Comparison of ENCODE assay signal across 9 cellular contexts in genomic region chr3:111616417-111617105, GRCh38. TPM values are rescaled to one million over a fixed set of nuclear protein-coding genes. Genes with fewer than 3 reads are reported as not detected.
DNase-seq lines count a peak whose midpoint lies in the region; ATAC-seq, FAIRE-seq and TF ChIP-seq lines count a peak whose summit lies in the region.
"Had no signal": no experiment of that assay in that cellular context is flagged by ENCODE, and none has a peak within 500 bp of the region (broad histone marks: within the 10 kb centered on the region; RNA-seq: fewer than 3 reads in every experiment).

No MANE protein-coding gene starts in this region.

- peak; percentile 16 to 29 (median 20); a peak in 4 of 6 replicates for TF ChIP-seq CTCF in GM12878 (IDR thresholded peaks at IDR 0.05 in 2 of 3, conservative IDR thresholded peaks at IDR 0.05 in 1 of 3; ENCODE audit: control insufficient read depth in 2 of 3, extremely low read depth in 1 of 3, insufficient read depth in 1 of 3, low read depth in 3 of 3, low read length in 3 of 3)

- TF ChIP-seq POLR2A in GM12878 (IDR thresholded peaks at IDR 0.05; ENCODE audit: low read depth, low read length) (no peak), H54 (IDR thresholded peaks at IDR 0.05; ENCODE audit: low read depth, low read length) (no peak)

- RAD21 ChIA-PET in GM12878 (lab: Charles Lee; ENCODE audit: unreplicated experiment), result interaction anchor here (0.5 to 5.0 kb wide), 9 partner anchors 12 to 343 kb away, joined by 3 to 30 read pairs (median 3); partner anchors contain the start of gene CD96

- H3K4me3 ChIP-seq in GM12878, result no peak overlapping the region

- FAIRE-seq in GM12878 (lab: Jason Lieb, UNC) (no peak), H54 (lab: Jason Lieb, UNC) (no peak)

- H2AFZ ChIP-seq in GM12878 (ENCODE audit: control insufficient read depth, low read depth, low read length), result no peak overlapping the region; the same call in 1 of the 2 replicates

- TF ChIP-seq RAD21 in GM12878 (IDR thresholded peaks at IDR 0.05; ENCODE audit: insufficient read depth, low read depth, low read length), result peak; percentile 29

- no peak overlapping the region for H3K9ac ChIP-seq in GM12878 (ENCODE audit: control insufficient read depth, insufficient read depth, low read length)

- no peaks in the 10 kb centered on the region for H3K4me1 ChIP-seq in GM12878 (ENCODE audit: control insufficient read depth, insufficient read depth, low read length)

- in situ Hi-C loops in GM12878 (cut with MboI), result no loop called here

- no peaks in the 10 kb centered on the region for H3K9me3 ChIP-seq in GM12878 (replicated peaks; ENCODE audit: control insufficient read depth, insufficient read depth, low read length)

- no peaks in the 10 kb centered on the region for H4K20me1 ChIP-seq in GM12878 (ENCODE audit: control insufficient read depth, insufficient read depth)

- ATAC-seq in GM18511 (IDR thresholded peaks at IDR 0.05; ENCODE audit: unreplicated experiment) (peak; percentile 88), HG02852 (IDR thresholded peaks at IDR 0.05; ENCODE audit: unreplicated experiment) (peak; percentile 75), GM12878 (peak; percentile 83)

- H3K79me2 ChIP-seq in GM12878 (ENCODE audit: control insufficient read depth, insufficient read depth, low read length), result no peaks in the 10 kb centered on the region

- H3K27me3 ChIP-seq in GM12878 (replicated peaks in 1 of 2; ENCODE audit: control insufficient read depth in 2 of 2, insufficient read depth in 2 of 2, low read length in 1 of 2), result no peaks in the 10 kb centered on the region

- POLR2A ChIA-PET in GM12878 (lab: Charles Lee), result interaction anchor here (0.6 to 1.1 kb wide), 2 partner anchors 14 kb away, joined by 3 to 4 read pairs; no protein-coding TSS in a partner anchor

- CTCF ChIA-PET in GM12878 (lab: Yijun Ruan, JAX), result interaction anchor here (0.6 to 4.9 kb wide), 22 partner anchors 9 to 769 kb away, joined by 3 to 61 read pairs (median 5); partner anchors contain the start of genes CD96 and ZBED2

- H3K36me3 ChIP-seq in GM12878 (ENCODE audit: control insufficient read depth in 2 of 2, insufficient read depth in 2 of 2, low read length in 1 of 2), result no peaks in the 10 kb centered on the region

- no peak for TF ChIP-seq EP300 in GM12878 (IDR thresholded peaks at IDR 0.05; ENCODE audit: borderline replicate concordance in 1 of 2, control insufficient read depth in 1 of 2, low read depth in 2 of 2, low read length in 2 of 2)

- SMC1A ChIA-PET in GM12878 (lab: Charles Lee; ENCODE audit: uncharacterized antibody, unreplicated experiment), result interaction anchor here (1.0 to 4.4 kb wide), 12 partner anchors 8 to 279 kb away, joined by 3 to 41 read pairs (median 5); partner anchors contain the start of gene CD96

- DNase-seq in T follicular helper cell (ENCODE audit: low read depth), result peak; percentile 48
- no peak for DNase-seq in GM12878 (ENCODE audit: low read depth, low spot score)
- peak; percentile 65 to 66 for DNase-seq in stimulated activated CD8-positive, alpha-beta memory T cell treated with anti-CD3 and anti-CD28 coated beads, Interleukin-15, amount 100 ng/mL, for 48 hours (ENCODE audit: low read depth in 2 of 2)
- DNase-seq in GM19240 (ENCODE audit: insufficient read length, low spot score), result no peak
- DNase-seq in NCI-H1930 (lab: John Stamatoyannopoulos, UW), result no peak
- no peak for DNase-seq in H54 (ENCODE audit: insufficient read length, low spot score)

- no TSS peak for BruUV-seq in GM12878 (replicated peaks; lab: Mats Ljungman, UMichigan)

- no peak overlapping the region for H3K4me2 ChIP-seq in GM12878 (ENCODE audit: control insufficient read depth, insufficient read depth)

- no peak overlapping the region for H3K27ac ChIP-seq in GM12878 (ENCODE audit: control insufficient read depth, insufficient read depth)

- intact Hi-C loops in GM12878 (cut with micrococcal nuclease; ENCODE audit: unreplicated experiment), result loop anchor here (1.0 kb wide), 1 partner anchor 38 kb away; no protein-coding TSS in a partner anchor

- 28% methylated on average over 6 of the region's 6 CpGs for WGBS in GM12878 (ENCODE audit: insufficient coverage, insufficient replicate concordance, low lambda C conversion rate, missing lambda C conversion rate)

TF ChIP-seq in GM12878, 131 proteins besides CTCF, POLR2A, EP300 and RAD21:
- TF ChIP-seq EED (IDR thresholded peaks at IDR 0.05; ENCODE audit: low read depth) (no peak), RUNX3 (IDR thresholded peaks at IDR 0.05; ENCODE audit: low read length) (no peak), PKNOX1 (IDR thresholded peaks at IDR 0.05) (no peak), GATAD2B (conservative IDR thresholded peaks at IDR 0.05; ENCODE audit: low read depth) (no peak), SMC3 (IDR thresholded peaks at IDR 0.05; ENCODE audit: borderline replicate concordance, low read length) (peak; percentile 22; the same call in 1 of the 2 replicates), BRCA1 (IDR thresholded peaks at IDR 0.05; ENCODE audit: low read depth, low read length) (no peak)
TF ChIP-seq in GM12878: peak in this region for 1.

RNA-seq across cellular contexts. Expression of gene ZBED2, which starts 21.4 kb away (rescaled TPM):
- not detected in 2 replicates for total RNA-seq in GM12878 (2013; cell fraction: nucleolus; rRNA removed)
- total RNA-seq in GM12878 (2014; rRNA removed), result 0.06 and 0.22 TPM in 2 replicates
- 0.04 and 0.18 TPM in 2 replicates for total RNA-seq in GM12878 (2014; rRNA removed; fragmentation: Illumina TruSeq; extraction: Trizol)
- 0.08 and 0.32 TPM in 2 replicates for total RNA-seq in GM12878 (2021)
- not detected for polyA plus RNA-seq in GM12878 (2011; ENCODE audit: low read depth)
- polyA plus RNA-seq in GM12878 (2011; rRNA removed), result 0.12 and 0.16 TPM in 2 replicates
- polyA plus RNA-seq in GM12878 (2011; cell fraction: cytosol; rRNA removed), result 0.07 and 0.10 TPM in 2 replicates
- polyA plus RNA-seq in GM12878 (2011; cell fraction: nucleus; rRNA removed), result 0.09 and 0.13 TPM in 2 replicates
- 0.04 TPM in 1 of 2 replicates, not detected in the other for polyA plus RNA-seq in GM12878 (2012)
- 0.11 and 0.12 TPM in 2 replicates for polyA plus RNA-seq in GM12878 (2014; fragmentation: Illumina TruSeq; extraction: Trizol)
- under 1 TPM in 1 of 2 experiments, not detected in 1; 0.02 TPM for polyA plus RNA-seq in GM12878 (2014; fragmentation: Nextera tagmentation; extraction: Ambion mirVana)
- polyA plus RNA-seq in GM12878 (2014; rRNA removed), result 0.06 and 0.24 TPM in 2 replicates
- polyA plus RNA-seq in GM12878 (2016; fragmentation: Nextera tagmentation; extraction: Ambion mirVana), result not detected
- polyA minus RNA-seq in GM12878 (2011; rRNA and poly(A)+ RNA removed), result 0.10 TPM in 1 of 2 replicates, not detected in the other
- polyA minus RNA-seq in GM12878 (2011; cell fraction: cytosol; rRNA and poly(A)+ RNA removed), result not detected in 2 replicates
- not detected in 2 replicates for polyA minus RNA-seq in GM12878 (2011; cell fraction: nucleus; rRNA and poly(A)+ RNA removed)
- polyA plus RNA-seq: neural cell had no signal

RNA-seq across cellular contexts. Expression of gene PLCXD2, which starts 57.9 kb away (rescaled TPM):
- total RNA-seq in GM12878 (2013; cell fraction: nucleolus; rRNA removed), result 1.5 and 1.6 TPM in 2 replicates
- 1.3 and 1.4 TPM in 2 replicates for total RNA-seq in GM12878 (2014; rRNA removed)
- total RNA-seq in GM12878 (2014; rRNA removed; fragmentation: Illumina TruSeq; extraction: Trizol), result 1.2 and 1.4 TPM in 2 replicates
- 1.1 and 1.8 TPM in 2 replicates for total RNA-seq in GM12878 (2021)
- polyA plus RNA-seq in GM12878 (2011; ENCODE audit: low read depth), result 0.28 TPM
- polyA plus RNA-seq in GM12878 (2011; rRNA removed), result 2.7 and 3.0 TPM in 2 replicates
- polyA plus RNA-seq in GM12878 (2011; cell fraction: cytosol; rRNA removed), result 1.1 TPM in 2 replicates
- polyA plus RNA-seq in GM12878 (2011; cell fraction: nucleus; rRNA removed), result 5.4 and 5.9 TPM in 2 replicates
- polyA plus RNA-seq in GM12878 (2012), result 0.24 and 0.31 TPM in 2 replicates
- 0.87 and 1.00 TPM in 2 replicates for polyA plus RNA-seq in GM12878 (2014; fragmentation: Illumina TruSeq; extraction: Trizol)
- under 1 TPM; 0.26 to 0.31 TPM for polyA plus RNA-seq in GM12878 (2014; fragmentation: Nextera tagmentation; extraction: Ambion mirVana)
- polyA plus RNA-seq in GM12878 (2014; rRNA removed), result 0.58 TPM in 2 replicates
- polyA plus RNA-seq in GM12878 (2016; fragmentation: Nextera tagmentation; extraction: Ambion mirVana), result under 1 TPM; 0.48 to 0.72 TPM
- 4.5 and 6.5 TPM in 2 replicates for polyA minus RNA-seq in GM12878 (2011; rRNA and poly(A)+ RNA removed)
- polyA minus RNA-seq in GM12878 (2011; cell fraction: cytosol; rRNA and poly(A)+ RNA removed), result 1.1 and 1.5 TPM in 2 replicates
- 4.7 and 11.0 TPM in 2 replicates for polyA minus RNA-seq in GM12878 (2011; cell fraction: nucleus; rRNA and poly(A)+ RNA removed)

Comparison
In these comparisons a context has a peak if more than half of its experiments do, and no peak if none do; other contexts are left out.
1. DNase-seq: peak in T follicular helper cell (single experiment) and stimulated activated CD8-positive, alpha-beta memory T cell treated with anti-CD3 and anti-CD28 coated beads, Interleukin-15, amount 100 ng/mL, for 48 hours (2 of 2); none in GM12878 (single experiment), GM19240 (single experiment), NCI-H1930 (0 of 2) and H54 (single experiment).
2. Peak in every context shown above with its lines, with median percentiles within 50 percentile points of each other: ATAC-seq.